Comparison of ENCODE assay signal across 23 cellular contexts in genomic region chr7:4758111-4758510, GRCh38. TPM values are rescaled to one million over a fixed set of nuclear protein-coding genes. Genes with fewer than 3 reads are reported as not detected.
DNase-seq lines count a peak whose midpoint lies in the region; ATAC-seq, FAIRE-seq and TF ChIP-seq lines count a peak whose summit lies in the region.
"Had no signal": no experiment of that assay in that cellular context is flagged by ENCODE, and none has a peak within 500 bp of the region (broad histone marks: within the 10 kb centered on the region; RNA-seq: fewer than 3 reads in every experiment).

No MANE protein-coding gene starts in this region.

- no peak overlapping the region for H2BK120ac ChIP-seq in neuronal stem cell (ENCODE audit: low read depth, low read length)

- H3K18ac ChIP-seq in neuronal stem cell (ENCODE audit: low read length) = no peak overlapping the region

- H4K91ac ChIP-seq in neuronal stem cell (ENCODE audit: low read depth, low read length, poor library complexity) = no peak overlapping the region

- H2BK5ac ChIP-seq in neuronal stem cell (ENCODE audit: low read length) = no peak overlapping the region

- H3K4me1 ChIP-seq in Caco-2 (no peaks in the 10 kb centered on the region), neuronal stem cell (ENCODE audit: control insufficient read depth in 2 of 2, insufficient read depth in 1 of 2, low read depth in 1 of 2, low read length in 2 of 2) (no peaks in the 10 kb centered on the region)
- H3K4me1 ChIP-seq: HAP-1 had no signal

- no peak overlapping the region for H2AK5ac ChIP-seq in neuronal stem cell (ENCODE audit: low read depth, low read length)

- peak overlapping the region; percentile 3 for H4K8ac ChIP-seq in neuronal stem cell (ENCODE audit: low read depth, low read length)

- no peak overlapping the region for H2AFZ ChIP-seq in neuronal stem cell (ENCODE audit: low read length)

- H3K27me3 Mint-ChIP-seq in activated CD4-positive, alpha-beta T cell treated with anti-CD3 and anti-CD28 coated beads, Interleukin-2, amount 10 ng/mL, durations not matched to agents 7 days and 5 days = no peaks in the 10 kb centered on the region
- no peaks in the 10 kb centered on the region for H3K27me3 Mint-ChIP-seq in activated CD4-positive, alpha-beta T cell treated with anti-CD3 and anti-CD28 coated beads for 36 hours
- no peaks in the 10 kb centered on the region for H3K27me3 Mint-ChIP-seq in Caco-2 (ENCODE audit: insufficient read depth, unreplicated experiment)
- H3K27me3 Mint-ChIP-seq: B cell; CD4-positive, CD25-positive, alpha-beta regulatory T cell had no signal

- intact Hi-C loops in activated CD4-positive, alpha-beta T cell treated with anti-CD3 and anti-CD28 coated beads for 36 hours (cut with DNase I, micrococcal nuclease) = no loop called here
- intact Hi-C loops in Caco-2 (cut with micrococcal nuclease; ENCODE audit: unreplicated experiment) = no loop called here

- DNase-seq in activated CD4-positive, alpha-beta T cell treated with anti-CD3 and anti-CD28 coated beads, Interleukin-2, amount 10 ng/mL, durations not matched to agents 7 days and 5 days = no peak
- no peak for DNase-seq in activated CD4-positive, alpha-beta T cell treated with anti-CD3 and anti-CD28 coated beads for 36 hours
- DNase-seq in Caco-2 (no peak), neuronal stem cell (ENCODE audit: low spot score) (no peak), urothelium cell line (ENCODE audit: low spot score) (no peak)
- DNase-seq: CD4-positive, CD25-positive, alpha-beta regulatory T cell; DMS53; DMS79 treated with DMSO at 0.1 percent for 48 hours; GF-D8; GOT3; HFFc6 had no signal

- peaks cover 26% of the 10 kb centered on the region for H3K36me3 Mint-ChIP-seq in activated CD4-positive, alpha-beta T cell treated with anti-CD3 and anti-CD28 coated beads, Interleukin-2, amount 10 ng/mL, durations not matched to agents 7 days and 5 days (ENCODE audit: low read depth)
- peaks cover 30% of the 10 kb centered on the region for H3K36me3 Mint-ChIP-seq in activated CD4-positive, alpha-beta T cell treated with anti-CD3 and anti-CD28 coated beads for 36 hours (ENCODE audit: low read depth)
- H3K36me3 Mint-ChIP-seq in Caco-2 (ENCODE audit: insufficient read depth, unreplicated experiment) = peaks cover 95% of the 10 kb centered on the region

- POLR2A ChIA-PET in activated CD4-positive, alpha-beta T cell treated with anti-CD3 and anti-CD28 coated beads, Interleukin-2, amount 10 ng/mL, durations not matched to agents 7 days and 5 days (lab: Charles Lee) = no interaction called here
- POLR2A ChIA-PET in activated CD4-positive, alpha-beta T cell treated with anti-CD3 and anti-CD28 coated beads for 36 hours (lab: Charles Lee) = no interaction called here
- POLR2A ChIA-PET in Caco-2 (lab: Charles Lee) = interaction anchor here (0.6 kb wide), 1 partner anchor 127 kb away, joined by 3 read pairs; no protein-coding TSS in a partner anchor

- no peak overlapping the region for H2BK15ac ChIP-seq in neuronal stem cell (ENCODE audit: low read length)

- H3K4me3 ChIP-seq in Caco-2 (ENCODE audit: low read depth, low read length) (no peak overlapping the region), neuronal stem cell (ENCODE audit: low read length in 2 of 2) (no peak overlapping the region)
- H3K4me3 ChIP-seq: BLaER1, HAP-1 had no signal

- no peak overlapping the region for H3K4me3 Mint-ChIP-seq in activated CD4-positive, alpha-beta T cell treated with anti-CD3 and anti-CD28 coated beads, Interleukin-2, amount 10 ng/mL, durations not matched to agents 7 days and 5 days
- no peak overlapping the region for H3K4me3 Mint-ChIP-seq in activated CD4-positive, alpha-beta T cell treated with anti-CD3 and anti-CD28 coated beads for 36 hours
- no peak overlapping the region for H3K4me3 Mint-ChIP-seq in Caco-2 (ENCODE audit: unreplicated experiment)
- H3K4me3 Mint-ChIP-seq: B cell; CD4-positive, CD25-positive, alpha-beta regulatory T cell; CD8-positive, alpha-beta T cell; HFFc6 had no signal

- no peak for ATAC-seq in activated CD4-positive, alpha-beta T cell treated with anti-CD3 and anti-CD28 coated beads for 36 hours
- ATAC-seq in GM18520 (IDR thresholded peaks at IDR 0.05; ENCODE audit: unreplicated experiment) (no peak), HG02981 (IDR thresholded peaks at IDR 0.05; ENCODE audit: unreplicated experiment) (no peak)
- ATAC-seq: CD8-positive, alpha-beta T cell had no signal

- H3K14ac ChIP-seq in neuronal stem cell (ENCODE audit: low read length) = no peak overlapping the region

- WGBS in neuronal stem cell (ENCODE audit: extremely low coverage in 2 of 2, insufficient read length in 2 of 2, insufficient replicate concordance in 1 of 2), 2 donors = no CpG with 5 or more reads among the region's 19 CpGs

- H3K4me1 Mint-ChIP-seq in activated CD4-positive, alpha-beta T cell treated with anti-CD3 and anti-CD28 coated beads, Interleukin-2, amount 10 ng/mL, durations not matched to agents 7 days and 5 days = peaks cover 9% of the 10 kb centered on the region
- peaks cover 8% of the 10 kb centered on the region for H3K4me1 Mint-ChIP-seq in activated CD4-positive, alpha-beta T cell treated with anti-CD3 and anti-CD28 coated beads for 36 hours
- H3K4me1 Mint-ChIP-seq in Caco-2 (ENCODE audit: low read depth, unreplicated experiment) = no peaks in the 10 kb centered on the region

- TSS peak; percentile 5 for BruUV-seq in Caco-2 (replicated peaks; lab: Mats Ljungman, UMichigan)

- H3K4ac ChIP-seq in neuronal stem cell (ENCODE audit: low read length) = no peak overlapping the region

- H2BK12ac ChIP-seq in neuronal stem cell (ENCODE audit: low read length) = peak overlapping the region; percentile 22

- H3K27me3 ChIP-seq in Caco-2 (replicated peaks; ENCODE audit: control insufficient read depth, insufficient read depth, low read length) (no peaks in the 10 kb centered on the region), neuronal stem cell (ENCODE audit: control insufficient read depth in 3 of 3, insufficient read depth in 3 of 3, low read depth in 1 of 3, low read length in 3 of 3) (no peaks in the 10 kb centered on the region)
- H3K27me3 ChIP-seq: BLaER1 had no signal

- peak; percentile 90 for FAIRE-seq in urothelium cell line (lab: Jason Lieb, UNC)
- FAIRE-seq: A204.1, GM12891, GM18507, H54 had no signal

- TF ChIP-seq CTCF in Caco-2 (IDR thresholded peaks at IDR 0.05; ENCODE audit: insufficient read depth in 1 of 2, low read depth in 1 of 2, low read length in 1 of 2, severe bottlenecking in 1 of 2, unreplicated experiment in 1 of 2) = no peak

- peak overlapping the region; percentile 9 for H3K27ac Mint-ChIP-seq in activated CD4-positive, alpha-beta T cell treated with anti-CD3 and anti-CD28 coated beads, Interleukin-2, amount 10 ng/mL, durations not matched to agents 7 days and 5 days
- H3K27ac Mint-ChIP-seq in activated CD4-positive, alpha-beta T cell treated with anti-CD3 and anti-CD28 coated beads for 36 hours = no peak overlapping the region
- no peak overlapping the region for H3K27ac Mint-ChIP-seq in Caco-2 (ENCODE audit: unreplicated experiment)
- H3K27ac Mint-ChIP-seq: B cell; CD8-positive, alpha-beta T cell; HFFc6 had no signal

- H3K27ac ChIP-seq in neuronal stem cell (replicated peaks; ENCODE audit: low read length) = no peak overlapping the region
- H3K27ac ChIP-seq: 22Rv1, BLaER1, C4-2B had no signal

- H3K9ac ChIP-seq in neuronal stem cell (ENCODE audit: low read depth, low read length, poor library complexity) = no peak overlapping the region
- H3K9ac ChIP-seq: BLaER1 had no signal

- H3K4me2 ChIP-seq in neuronal stem cell (ENCODE audit: insufficient read depth, low read length, poor library complexity, severe bottlenecking) = no peak overlapping the region
- H3K4me2 ChIP-seq: BLaER1 had no signal

- CTCF ChIA-PET in activated CD4-positive, alpha-beta T cell treated with anti-CD3 and anti-CD28 coated beads, Interleukin-2, amount 10 ng/mL, durations not matched to agents 7 days and 5 days (lab: Charles Lee) = interaction anchor here (0.7 to 1.3 kb wide), 3 partner anchors 17 to 146 kb away, joined by 3 to 4 read pairs (median 4); no protein-coding TSS in a partner anchor
- CTCF ChIA-PET in activated CD4-positive, alpha-beta T cell treated with anti-CD3 and anti-CD28 coated beads for 36 hours (lab: Charles Lee) = interaction anchor here (1.3 kb wide), 1 partner anchor 18 kb away, joined by 3 read pairs; no protein-coding TSS in a partner anchor
- CTCF ChIA-PET in Caco-2 (lab: Charles Lee) = no interaction called here

- H3K9me3 ChIP-seq in Caco-2 (no peaks in the 10 kb centered on the region), neuronal stem cell (replicated peaks in 1 of 2; ENCODE audit: control insufficient read depth in 2 of 2, insufficient read depth in 1 of 2, low read depth in 1 of 2, low read length in 2 of 2) (no peaks in the 10 kb centered on the region)
- H3K9me3 ChIP-seq: BLaER1, HAP-1 had no signal

- no peak overlapping the region for H3K23ac ChIP-seq in neuronal stem cell (ENCODE audit: low read depth, low read length, poor library complexity)

- H3K36me3 ChIP-seq in Caco-2 (ENCODE audit: control insufficient read depth, insufficient read depth, low read length) (peaks cover 1% of the 10 kb centered on the region), neuronal stem cell (replicated peaks in 1 of 2; ENCODE audit: control insufficient read depth in 2 of 2, insufficient read depth in 2 of 2, low read length in 2 of 2) (peaks cover 50 to 86% of the 10 kb centered on the region in 2 donors)

- H3K9me3 Mint-ChIP-seq in activated CD4-positive, alpha-beta T cell treated with anti-CD3 and anti-CD28 coated beads, Interleukin-2, amount 10 ng/mL, durations not matched to agents 7 days and 5 days = no peaks in the 10 kb centered on the region
- no peaks in the 10 kb centered on the region for H3K9me3 Mint-ChIP-seq in activated CD4-positive, alpha-beta T cell treated with anti-CD3 and anti-CD28 coated beads for 36 hours (ENCODE audit: low read depth)
- H3K9me3 Mint-ChIP-seq in Caco-2 (ENCODE audit: unreplicated experiment) = no peaks in the 10 kb centered on the region
- H3K9me3 Mint-ChIP-seq: CD8-positive, alpha-beta T cell; HFFc6 had no signal

- peaks cover 3% of the 10 kb centered on the region for H3K79me1 ChIP-seq in neuronal stem cell (ENCODE audit: low read depth, low read length)

RNA-seq across cellular contexts. Expression of gene AP5Z1, which starts 17.3 kb away (rescaled TPM):
- 10 to 100 TPM; 61.1 to 71.3 TPM for total RNA-seq in activated CD4-positive, alpha-beta T cell treated with anti-CD3 and anti-CD28 coated beads, Interleukin-2, amount 10 ng/mL, durations not matched to agents 7 days and 5 days
- 10 to 100 TPM; 21.0 to 26.4 TPM for total RNA-seq in activated CD4-positive, alpha-beta T cell treated with anti-CD3 and anti-CD28 coated beads for 36 hours
- total RNA-seq in Caco-2 (2022) = 64.7 and 66.8 TPM in 2 replicates
- 6.0 TPM for polyA plus RNA-seq in neuronal stem cell (2013, experiment 1 of 2)
- polyA plus RNA-seq in neuronal stem cell (2013, experiment 2 of 2) = 6.1 TPM
